ENCODE assay signal across 22 cellular contexts in the genomic region with DNA sequence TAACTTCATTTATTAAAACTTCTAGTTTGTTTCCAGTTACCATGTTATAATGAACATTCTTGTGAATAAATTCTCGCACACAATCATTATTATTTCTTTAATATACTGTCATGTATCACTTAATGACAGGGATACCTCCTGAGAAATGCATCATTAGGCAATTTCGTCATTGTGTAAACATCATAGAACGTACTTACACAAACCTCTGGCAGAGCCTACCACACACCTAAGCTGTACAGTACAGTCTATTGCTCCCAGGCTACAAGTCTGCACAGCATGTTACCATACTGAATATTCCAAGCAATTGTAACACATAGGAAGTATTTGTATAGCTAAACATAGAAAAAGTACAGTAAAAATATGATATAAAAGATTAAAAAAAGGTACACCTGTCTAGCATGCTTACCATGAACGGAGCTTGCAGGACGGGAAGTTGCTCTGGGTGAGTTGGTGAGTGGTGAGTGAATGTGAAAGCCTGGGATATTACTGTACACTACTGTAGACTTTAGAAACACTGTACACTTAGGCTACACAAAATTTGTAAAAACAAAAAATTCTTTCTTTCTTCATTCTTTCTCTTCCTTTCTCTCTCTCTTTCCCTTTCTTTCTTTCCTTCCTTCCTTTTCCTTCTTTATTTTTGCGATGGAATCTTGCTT.
DNase-seq lines count a peak whose midpoint lies in the region; ATAC-seq and TF ChIP-seq lines count a peak whose summit lies in the region.
"Had no signal": no experiment of that assay in that cellular context is flagged by ENCODE, and none has a peak within 500 bp of the region (broad histone marks: within the 10 kb centered on the region; RNA-seq: fewer than 3 reads in every experiment).

No MANE protein-coding gene starts in this region.

- H3K4me3 Mint-ChIP-seq in neural crest cell: no peak overlapping the region
- H3K4me3 Mint-ChIP-seq: effector memory CD8-positive, alpha-beta T cell; nephron; stimulated activated memory B cell treated with anti-CD40 and anti-IgM and Interleukin-4, amounts not matched to agents 10 μg/mL and 1 μg/mL and 100 μg/mL, for 72 hours had no signal

- TF ChIP-seq CTCF in PC-3 (conservative IDR thresholded peaks at IDR 0.05; ENCODE audit: low read depth, low read length) (no peak), neural crest cell (conservative IDR thresholded peaks at IDR 0.05) (no peak), vagina (IDR thresholded peaks at IDR 0.05) (no peak)

- peaks cover 9% of the 10 kb centered on the region; the same call in 1 of the 2 replicates for H3K4me1 ChIP-seq in PC-3 (ENCODE audit: insufficient read depth, low read length)
- no peaks in the 10 kb centered on the region for H3K4me1 ChIP-seq in vagina
- H3K4me1 ChIP-seq: ascending aorta, BLaER1, thyroid gland had no signal

- POLR2A ChIA-PET in PC-3 (lab: Charles Lee; ENCODE audit: unreplicated experiment): no interaction called here

- H3K9me2 ChIP-seq in PC-3 (replicated peaks; ENCODE audit: low read length): no peaks in the 10 kb centered on the region

- no peaks in the 10 kb centered on the region for H3K27me3 ChIP-seq in PC-3 (ENCODE audit: low read length)
- no peaks in the 10 kb centered on the region for H3K27me3 ChIP-seq in vagina
- H3K27me3 ChIP-seq: ascending aorta, BLaER1, thyroid gland had no signal

- H3K9ac ChIP-seq in PC-3 (ENCODE audit: low read length): no peak overlapping the region
- H3K9ac ChIP-seq: BLaER1 had no signal

- H3K9me3 ChIP-seq in PC-3 (ENCODE audit: low read length) (no peaks in the 10 kb centered on the region), vagina (no peaks in the 10 kb centered on the region)
- H3K9me3 ChIP-seq: ascending aorta, BLaER1, thyroid gland had no signal

- peak; percentile 19 for DNase-seq in NCI-H1092 treated with DMSO at 0.1 percent for 48 hours (lab: John Stamatoyannopoulos, UW)
- DNase-seq in NCI-H1092 (lab: John Stamatoyannopoulos, UW): no peak
- DNase-seq in NCI-H146 (lab: John Stamatoyannopoulos, UW): peak; percentile 72
- DNase-seq in PC-3: peak; percentile 59
- DNase-seq in neural crest cell (ENCODE audit: low read depth, low spot score): no peak
- DNase-seq in vagina (ENCODE audit: extremely low spot score in 2 of 2): no peak
- no peak for DNase-seq in activated CD4-positive, CD25-positive, alpha-beta regulatory T cell (lab: John Stamatoyannopoulos, UW)
- DNase-seq: activated CD4-positive, alpha-beta T cell treated with anti-CD3 and anti-CD28 coated beads for 4 hours; activated CD8-positive, alpha-beta memory T cell treated with anti-CD3 and anti-CD28 coated beads, Interleukin-2, amount 50 U/mL, for 48 hours; activated naive CD4-positive, alpha-beta T cell; DMS 273 treated with DMSO at 0.1 percent for 48 hours; effector memory CD8-positive, alpha-beta T cell; hypothalamus; kidney; NCI-H524; thyroid gland had no signal

- H3K27ac ChIP-seq in PC-3 (ENCODE audit: low read length) (no peak overlapping the region), vagina (no peak overlapping the region)
- H3K27ac ChIP-seq: 22Rv1, ascending aorta, BLaER1, thyroid gland had no signal

- H3K4me1 Mint-ChIP-seq in neural crest cell: peaks cover 15% of the 10 kb centered on the region
- H3K4me1 Mint-ChIP-seq: stimulated activated memory B cell treated with anti-CD40 and anti-IgM and Interleukin-4, amounts not matched to agents 10 μg/mL and 1 μg/mL and 100 μg/mL, for 72 hours had no signal

- no peaks in the 10 kb centered on the region for H3K79me2 ChIP-seq in PC-3 (ENCODE audit: low read length)

- intact Hi-C loops in PC-3 (cut with micrococcal nuclease) (loop anchor here (5.0 to 10.0 kb wide), 2 partner anchors 301 to 448 kb away; no protein-coding TSS in a partner anchor), vagina (cut with DNase I) (no loop called here)

- no peaks in the 10 kb centered on the region for H4K20me1 ChIP-seq in PC-3 (ENCODE audit: low read length)
- H4K20me1 ChIP-seq: BLaER1 had no signal

- no peaks in the 10 kb centered on the region for H3K36me3 Mint-ChIP-seq in neural crest cell (ENCODE audit: low read depth)
- H3K36me3 Mint-ChIP-seq: stimulated activated memory B cell treated with anti-CD40 and anti-IgM and Interleukin-4, amounts not matched to agents 10 μg/mL and 1 μg/mL and 100 μg/mL, for 72 hours had no signal

- no peak overlapping the region for H2AFZ ChIP-seq in PC-3 (ENCODE audit: low read length)

- no peaks in the 10 kb centered on the region for H3K9me3 Mint-ChIP-seq in neural crest cell
- H3K9me3 Mint-ChIP-seq: effector memory CD8-positive, alpha-beta T cell; nephron; stimulated activated memory B cell treated with anti-CD40 and anti-IgM and Interleukin-4, amounts not matched to agents 10 μg/mL and 1 μg/mL and 100 μg/mL, for 72 hours had no signal

- BruUV-seq in PC-3 (replicated peaks; lab: Mats Ljungman, UMichigan): no TSS peak

- H3K27me3 Mint-ChIP-seq in neural crest cell (ENCODE audit: low read depth): no peaks in the 10 kb centered on the region
- H3K27me3 Mint-ChIP-seq: effector memory CD8-positive, alpha-beta T cell; stimulated activated memory B cell treated with anti-CD40 and anti-IgM and Interleukin-4, amounts not matched to agents 10 μg/mL and 1 μg/mL and 100 μg/mL, for 72 hours had no signal

- H3K4me2 ChIP-seq in PC-3 (ENCODE audit: low read length): peak overlapping the region; percentile 11; the same call in 1 of the 2 replicates
- H3K4me2 ChIP-seq: BLaER1 had no signal

- peak overlapping the region; percentile 7 for H3K27ac Mint-ChIP-seq in neural crest cell (ENCODE audit: unreplicated experiment)
- H3K27ac Mint-ChIP-seq: effector memory CD8-positive, alpha-beta T cell; nephron; stimulated activated memory B cell treated with anti-CD40 and anti-IgM and Interleukin-4, amounts not matched to agents 10 μg/mL and 1 μg/mL and 100 μg/mL, for 72 hours had no signal

- CTCF ChIA-PET in PC-3 (lab: Charles Lee): no interaction called here

- TF ChIP-seq POLR2A in vagina (IDR thresholded peaks at IDR 0.05): no peak

- H3K4me3 ChIP-seq in PC-3 (ENCODE audit: low read length) (no peak overlapping the region), vagina (no peak overlapping the region)
- H3K4me3 ChIP-seq: ascending aorta, BLaER1, thyroid gland had no signal

- H3K36me3 ChIP-seq in PC-3 (ENCODE audit: low read depth, low read length) (no peaks in the 10 kb centered on the region), vagina (no peaks in the 10 kb centered on the region)
- H3K36me3 ChIP-seq: ascending aorta, BLaER1, thyroid gland had no signal

- H3F3A ChIP-seq in PC-3 (ENCODE audit: low read length, unreplicated experiment): no peaks in the 10 kb centered on the region

- ATAC-seq in PC-3 (peak; percentile 89), GM18870 (IDR thresholded peaks at IDR 0.05; ENCODE audit: unreplicated experiment) (no peak)
- ATAC-seq: effector memory CD8-positive, alpha-beta T cell; stimulated activated memory B cell treated with anti-CD40 and anti-IgM and Interleukin-4, amounts not matched to agents 10 μg/mL and 1 μg/mL and 100 μg/mL, for 72 hours had no signal

Comparison
In these comparisons a context has a peak if more than half of its experiments do, and no peak if none do; other contexts are left out.
1. DNase-seq: peak in NCI-H1092 treated with DMSO at 0.1 percent for 48 hours (single experiment), NCI-H146 (single experiment) and PC-3 (single experiment); none in NCI-H1092 (single experiment), neural crest cell (single experiment), vagina (0 of 2) and activated CD4-positive, CD25-positive, alpha-beta regulatory T cell (0 of 4).